In the genomic region with DNA sequence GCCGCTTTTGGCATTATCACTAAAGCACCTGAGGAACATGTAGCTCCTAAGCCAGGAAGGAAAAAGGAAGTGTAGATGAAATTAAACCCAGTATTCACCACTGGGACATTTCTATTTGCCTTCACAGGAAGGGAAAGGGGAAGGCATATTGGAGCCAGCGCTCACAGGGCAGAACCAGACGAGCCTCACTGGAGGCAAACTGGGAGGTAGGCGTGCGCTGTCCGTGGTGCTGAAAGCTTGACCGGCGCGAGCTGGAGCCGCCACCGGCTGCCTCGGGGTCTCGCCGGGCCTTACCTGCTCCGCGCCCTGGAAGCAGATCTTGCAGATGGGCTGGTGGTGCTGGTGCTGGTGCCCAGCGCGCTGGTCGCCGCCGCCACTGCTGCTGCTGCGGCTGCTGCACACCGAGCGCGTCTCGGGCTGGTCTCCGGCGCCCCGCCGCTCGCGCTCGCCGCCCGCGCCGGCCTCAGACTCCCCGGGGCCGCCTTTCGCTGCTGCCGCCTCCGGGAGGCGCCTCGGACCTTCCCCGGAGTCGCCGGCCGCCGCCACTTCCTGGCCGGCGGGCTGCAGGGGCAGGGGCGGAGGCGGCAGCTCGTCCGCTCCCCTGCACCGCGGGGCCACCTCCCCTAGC, we compare ENCODE assay signal across 1 cellular context.
A peak's percentile ranks its signal among the peaks of the same experiment; 100 is the strongest.
TF ChIP-seq lines count a peak whose summit lies in the region.

No MANE protein-coding gene starts in this region.

TF ChIP-seq in HepG2, 621 proteins besides CTCF, POLR2A, EP300 and RAD21 (continued from another document and continues in another):
- TF ChIP-seq, protein P1, sequence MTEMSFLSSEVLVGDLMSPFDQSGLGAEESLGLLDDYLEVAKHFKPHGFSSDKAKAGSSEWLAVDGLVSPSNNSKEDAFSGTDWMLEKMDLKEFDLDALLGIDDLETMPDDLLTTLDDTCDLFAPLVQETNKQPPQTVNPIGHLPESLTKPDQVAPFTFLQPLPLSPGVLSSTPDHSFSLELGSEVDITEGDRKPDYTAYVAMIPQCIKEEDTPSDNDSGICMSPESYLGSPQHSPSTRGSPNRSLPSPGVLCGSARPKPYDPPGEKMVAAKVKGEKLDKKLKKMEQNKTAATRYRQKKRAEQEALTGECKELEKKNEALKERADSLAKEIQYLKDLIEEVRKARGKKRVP (CRISPR knock-in tag; IDR thresholded peaks at IDR 0.05) = no peak
- no peak for TF ChIP-seq BCL6 (CRISPR knock-in tag; IDR thresholded peaks at IDR 0.05)
- no peak for TF ChIP-seq ZNF20 (CRISPR knock-in tag; IDR thresholded peaks at IDR 0.05)
- no peak for TF ChIP-seq SP1 (IDR thresholded peaks at IDR 0.05)
- no peak for TF ChIP-seq SP1 (CRISPR knock-in tag; IDR thresholded peaks at IDR 0.05)
- TF ChIP-seq, protein P2, sequence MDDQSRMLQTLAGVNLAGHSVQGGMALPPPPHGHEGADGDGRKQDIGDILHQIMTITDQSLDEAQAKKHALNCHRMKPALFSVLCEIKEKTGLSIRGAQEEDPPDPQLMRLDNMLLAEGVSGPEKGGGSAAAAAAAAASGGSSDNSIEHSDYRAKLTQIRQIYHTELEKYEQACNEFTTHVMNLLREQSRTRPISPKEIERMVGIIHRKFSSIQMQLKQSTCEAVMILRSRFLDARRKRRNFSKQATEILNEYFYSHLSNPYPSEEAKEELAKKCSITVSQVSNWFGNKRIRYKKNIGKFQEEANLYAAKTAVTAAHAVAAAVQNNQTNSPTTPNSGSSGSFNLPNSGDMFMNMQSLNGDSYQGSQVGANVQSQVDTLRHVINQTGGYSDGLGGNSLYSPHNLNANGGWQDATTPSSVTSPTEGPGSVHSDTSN (CRISPR knock-in tag; IDR thresholded peaks at IDR 0.05; ENCODE audit: borderline replicate concordance) = no peak
- TF ChIP-seq, protein P3, sequence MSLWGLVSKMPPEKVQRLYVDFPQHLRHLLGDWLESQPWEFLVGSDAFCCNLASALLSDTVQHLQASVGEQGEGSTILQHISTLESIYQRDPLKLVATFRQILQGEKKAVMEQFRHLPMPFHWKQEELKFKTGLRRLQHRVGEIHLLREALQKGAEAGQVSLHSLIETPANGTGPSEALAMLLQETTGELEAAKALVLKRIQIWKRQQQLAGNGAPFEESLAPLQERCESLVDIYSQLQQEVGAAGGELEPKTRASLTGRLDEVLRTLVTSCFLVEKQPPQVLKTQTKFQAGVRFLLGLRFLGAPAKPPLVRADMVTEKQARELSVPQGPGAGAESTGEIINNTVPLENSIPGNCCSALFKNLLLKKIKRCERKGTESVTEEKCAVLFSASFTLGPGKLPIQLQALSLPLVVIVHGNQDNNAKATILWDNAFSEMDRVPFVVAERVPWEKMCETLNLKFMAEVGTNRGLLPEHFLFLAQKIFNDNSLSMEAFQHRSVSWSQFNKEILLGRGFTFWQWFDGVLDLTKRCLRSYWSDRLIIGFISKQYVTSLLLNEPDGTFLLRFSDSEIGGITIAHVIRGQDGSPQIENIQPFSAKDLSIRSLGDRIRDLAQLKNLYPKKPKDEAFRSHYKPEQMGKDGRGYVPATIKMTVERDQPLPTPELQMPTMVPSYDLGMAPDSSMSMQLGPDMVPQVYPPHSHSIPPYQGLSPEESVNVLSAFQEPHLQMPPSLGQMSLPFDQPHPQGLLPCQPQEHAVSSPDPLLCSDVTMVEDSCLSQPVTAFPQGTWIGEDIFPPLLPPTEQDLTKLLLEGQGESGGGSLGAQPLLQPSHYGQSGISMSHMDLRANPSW (CRISPR knock-in tag; IDR thresholded peaks at IDR 0.05; ENCODE audit: borderline replicate concordance) = no peak
- TF ChIP-seq ZMYM4 (CRISPR knock-in tag; IDR thresholded peaks at IDR 0.05) = no peak
- no peak for TF ChIP-seq GZF1 (CRISPR knock-in tag; IDR thresholded peaks at IDR 0.05)
- no peak for TF ChIP-seq DPF2 (CRISPR knock-in tag; IDR thresholded peaks at IDR 0.05; ENCODE audit: borderline replicate concordance, low read depth)
- TF ChIP-seq RBFOX2 (IDR thresholded peaks at IDR 0.05; ENCODE audit: low read depth, low read length) = no peak
- TF ChIP-seq ZNF510 (CRISPR knock-in tag; IDR thresholded peaks at IDR 0.05; ENCODE audit: low read depth) = no peak
- no peak for TF ChIP-seq TCF7 (IDR thresholded peaks at IDR 0.05; ENCODE audit: low read depth)
- TF ChIP-seq IKZF4 (CRISPR knock-in tag; IDR thresholded peaks at IDR 0.05; ENCODE audit: borderline replicate concordance, low read depth, not compliant biosample characterization) = peak; percentile 45
- TF ChIP-seq ZNF10 (CRISPR knock-in tag; IDR thresholded peaks at IDR 0.05; ENCODE audit: borderline replicate concordance, low read depth) = no peak
- no peak for TF ChIP-seq SMYD3 (CRISPR knock-in tag; IDR thresholded peaks at IDR 0.05)
- TF ChIP-seq MTF2 (CRISPR knock-in tag; IDR thresholded peaks at IDR 0.05; ENCODE audit: borderline replicate concordance) = no peak
- TF ChIP-seq, protein P4, sequence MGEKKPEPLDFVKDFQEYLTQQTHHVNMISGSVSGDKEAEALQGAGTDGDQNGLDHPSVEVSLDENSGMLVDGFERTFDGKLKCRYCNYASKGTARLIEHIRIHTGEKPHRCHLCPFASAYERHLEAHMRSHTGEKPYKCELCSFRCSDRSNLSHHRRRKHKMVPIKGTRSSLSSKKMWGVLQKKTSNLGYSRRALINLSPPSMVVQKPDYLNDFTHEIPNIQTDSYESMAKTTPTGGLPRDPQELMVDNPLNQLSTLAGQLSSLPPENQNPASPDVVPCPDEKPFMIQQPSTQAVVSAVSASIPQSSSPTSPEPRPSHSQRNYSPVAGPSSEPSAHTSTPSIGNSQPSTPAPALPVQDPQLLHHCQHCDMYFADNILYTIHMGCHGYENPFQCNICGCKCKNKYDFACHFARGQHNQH (CRISPR knock-in tag; IDR thresholded peaks at IDR 0.05) = no peak
- TF ChIP-seq, protein P5, sequence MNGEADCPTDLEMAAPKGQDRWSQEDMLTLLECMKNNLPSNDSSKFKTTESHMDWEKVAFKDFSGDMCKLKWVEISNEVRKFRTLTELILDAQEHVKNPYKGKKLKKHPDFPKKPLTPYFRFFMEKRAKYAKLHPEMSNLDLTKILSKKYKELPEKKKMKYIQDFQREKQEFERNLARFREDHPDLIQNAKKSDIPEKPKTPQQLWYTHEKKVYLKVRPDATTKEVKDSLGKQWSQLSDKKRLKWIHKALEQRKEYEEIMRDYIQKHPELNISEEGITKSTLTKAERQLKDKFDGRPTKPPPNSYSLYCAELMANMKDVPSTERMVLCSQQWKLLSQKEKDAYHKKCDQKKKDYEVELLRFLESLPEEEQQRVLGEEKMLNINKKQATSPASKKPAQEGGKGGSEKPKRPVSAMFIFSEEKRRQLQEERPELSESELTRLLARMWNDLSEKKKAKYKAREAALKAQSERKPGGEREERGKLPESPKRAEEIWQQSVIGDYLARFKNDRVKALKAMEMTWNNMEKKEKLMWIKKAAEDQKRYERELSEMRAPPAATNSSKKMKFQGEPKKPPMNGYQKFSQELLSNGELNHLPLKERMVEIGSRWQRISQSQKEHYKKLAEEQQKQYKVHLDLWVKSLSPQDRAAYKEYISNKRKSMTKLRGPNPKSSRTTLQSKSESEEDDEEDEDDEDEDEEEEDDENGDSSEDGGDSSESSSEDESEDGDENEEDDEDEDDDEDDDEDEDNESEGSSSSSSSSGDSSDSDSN (CRISPR knock-in tag; IDR thresholded peaks at IDR 0.05) = no peak
- TF ChIP-seq MED8 (CRISPR knock-in tag; IDR thresholded peaks at IDR 0.05; ENCODE audit: insufficient replicate concordance) = no peak
- no peak for TF ChIP-seq NFE2 (CRISPR knock-in tag; IDR thresholded peaks at IDR 0.05)
- TF ChIP-seq, protein P6, sequence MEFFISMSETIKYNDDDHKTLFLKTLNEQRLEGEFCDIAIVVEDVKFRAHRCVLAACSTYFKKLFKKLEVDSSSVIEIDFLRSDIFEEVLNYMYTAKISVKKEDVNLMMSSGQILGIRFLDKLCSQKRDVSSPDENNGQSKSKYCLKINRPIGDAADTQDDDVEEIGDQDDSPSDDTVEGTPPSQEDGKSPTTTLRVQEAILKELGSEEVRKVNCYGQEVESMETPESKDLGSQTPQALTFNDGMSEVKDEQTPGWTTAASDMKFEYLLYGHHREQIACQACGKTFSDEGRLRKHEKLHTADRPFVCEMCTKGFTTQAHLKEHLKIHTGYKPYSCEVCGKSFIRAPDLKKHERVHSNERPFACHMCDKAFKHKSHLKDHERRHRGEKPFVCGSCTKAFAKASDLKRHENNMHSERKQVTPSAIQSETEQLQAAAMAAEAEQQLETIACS (CRISPR knock-in tag; IDR thresholded peaks at IDR 0.05) = no peak
- TF ChIP-seq PHF5A (CRISPR knock-in tag; IDR thresholded peaks at IDR 0.05; ENCODE audit: low read depth, unreplicated experiment) = no peak
- no peak for TF ChIP-seq ZNF83 (CRISPR knock-in tag; IDR thresholded peaks at IDR 0.05; ENCODE audit: borderline replicate concordance)
- TF ChIP-seq FOXA1 (IDR thresholded peaks at IDR 0.05) = no peak
- no peak for TF ChIP-seq FOXA1 (CRISPR knock-in tag; IDR thresholded peaks at IDR 0.05)
- TF ChIP-seq NR1H2 (CRISPR knock-in tag; IDR thresholded peaks at IDR 0.05; ENCODE audit: borderline replicate concordance, low read depth) = no peak
- TF ChIP-seq, protein P7, sequence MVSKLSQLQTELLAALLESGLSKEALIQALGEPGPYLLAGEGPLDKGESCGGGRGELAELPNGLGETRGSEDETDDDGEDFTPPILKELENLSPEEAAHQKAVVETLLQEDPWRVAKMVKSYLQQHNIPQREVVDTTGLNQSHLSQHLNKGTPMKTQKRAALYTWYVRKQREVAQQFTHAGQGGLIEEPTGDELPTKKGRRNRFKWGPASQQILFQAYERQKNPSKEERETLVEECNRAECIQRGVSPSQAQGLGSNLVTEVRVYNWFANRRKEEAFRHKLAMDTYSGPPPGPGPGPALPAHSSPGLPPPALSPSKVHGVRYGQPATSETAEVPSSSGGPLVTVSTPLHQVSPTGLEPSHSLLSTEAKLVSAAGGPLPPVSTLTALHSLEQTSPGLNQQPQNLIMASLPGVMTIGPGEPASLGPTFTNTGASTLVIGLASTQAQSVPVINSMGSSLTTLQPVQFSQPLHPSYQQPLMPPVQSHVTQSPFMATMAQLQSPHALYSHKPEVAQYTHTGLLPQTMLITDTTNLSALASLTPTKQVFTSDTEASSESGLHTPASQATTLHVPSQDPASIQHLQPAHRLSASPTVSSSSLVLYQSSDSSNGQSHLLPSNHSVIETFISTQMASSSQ (IDR thresholded peaks at IDR 0.05; ENCODE audit: low read depth) = no peak
- TF ChIP-seq, protein P7 (CRISPR knock-in tag; IDR thresholded peaks at IDR 0.05; ENCODE audit: borderline replicate concordance) = no peak
- TF ChIP-seq, protein P8, sequence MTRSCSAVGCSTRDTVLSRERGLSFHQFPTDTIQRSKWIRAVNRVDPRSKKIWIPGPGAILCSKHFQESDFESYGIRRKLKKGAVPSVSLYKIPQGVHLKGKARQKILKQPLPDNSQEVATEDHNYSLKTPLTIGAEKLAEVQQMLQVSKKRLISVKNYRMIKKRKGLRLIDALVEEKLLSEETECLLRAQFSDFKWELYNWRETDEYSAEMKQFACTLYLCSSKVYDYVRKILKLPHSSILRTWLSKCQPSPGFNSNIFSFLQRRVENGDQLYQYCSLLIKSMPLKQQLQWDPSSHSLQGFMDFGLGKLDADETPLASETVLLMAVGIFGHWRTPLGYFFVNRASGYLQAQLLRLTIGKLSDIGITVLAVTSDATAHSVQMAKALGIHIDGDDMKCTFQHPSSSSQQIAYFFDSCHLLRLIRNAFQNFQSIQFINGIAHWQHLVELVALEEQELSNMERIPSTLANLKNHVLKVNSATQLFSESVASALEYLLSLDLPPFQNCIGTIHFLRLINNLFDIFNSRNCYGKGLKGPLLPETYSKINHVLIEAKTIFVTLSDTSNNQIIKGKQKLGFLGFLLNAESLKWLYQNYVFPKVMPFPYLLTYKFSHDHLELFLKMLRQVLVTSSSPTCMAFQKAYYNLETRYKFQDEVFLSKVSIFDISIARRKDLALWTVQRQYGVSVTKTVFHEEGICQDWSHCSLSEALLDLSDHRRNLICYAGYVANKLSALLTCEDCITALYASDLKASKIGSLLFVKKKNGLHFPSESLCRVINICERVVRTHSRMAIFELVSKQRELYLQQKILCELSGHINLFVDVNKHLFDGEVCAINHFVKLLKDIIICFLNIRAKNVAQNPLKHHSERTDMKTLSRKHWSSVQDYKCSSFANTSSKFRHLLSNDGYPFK (CRISPR knock-in tag; IDR thresholded peaks at IDR 0.05; ENCODE audit: borderline replicate concordance) = no peak
- TF ChIP-seq, protein P9, sequence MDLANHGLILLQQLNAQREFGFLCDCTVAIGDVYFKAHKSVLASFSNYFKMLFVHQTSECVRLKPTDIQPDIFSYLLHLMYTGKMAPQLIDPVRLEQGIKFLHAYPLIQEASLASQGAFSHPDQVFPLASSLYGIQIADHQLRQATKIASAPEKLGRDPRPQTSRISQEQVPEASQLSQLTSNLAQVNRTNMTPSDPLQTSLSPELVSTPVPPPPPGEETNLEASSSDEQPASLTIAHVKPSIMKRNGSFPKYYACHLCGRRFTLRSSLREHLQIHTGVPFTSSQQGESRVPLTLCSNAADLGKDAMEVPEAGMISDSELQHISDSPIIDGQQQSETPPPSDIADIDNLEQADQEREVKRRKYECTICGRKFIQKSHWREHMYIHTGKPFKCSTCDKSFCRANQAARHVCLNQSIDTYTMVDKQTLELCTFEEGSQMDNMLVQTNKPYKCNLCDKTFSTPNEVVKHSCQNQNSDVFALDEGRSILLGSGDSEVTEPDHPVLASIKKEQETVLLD (CRISPR knock-in tag; IDR thresholded peaks at IDR 0.05; ENCODE audit: low read depth) = no peak
- TF ChIP-seq DMAP1 (CRISPR knock-in tag; IDR thresholded peaks at IDR 0.05) = no peak
- peak; percentile 37; the same call in 1 of the 2 replicates for TF ChIP-seq ARHGAP35 (CRISPR knock-in tag; IDR thresholded peaks at IDR 0.05; ENCODE audit: borderline replicate concordance)
- no peak for TF ChIP-seq KDM5A (IDR thresholded peaks at IDR 0.05; ENCODE audit: borderline replicate concordance, low read length)
- TF ChIP-seq, protein P10, sequence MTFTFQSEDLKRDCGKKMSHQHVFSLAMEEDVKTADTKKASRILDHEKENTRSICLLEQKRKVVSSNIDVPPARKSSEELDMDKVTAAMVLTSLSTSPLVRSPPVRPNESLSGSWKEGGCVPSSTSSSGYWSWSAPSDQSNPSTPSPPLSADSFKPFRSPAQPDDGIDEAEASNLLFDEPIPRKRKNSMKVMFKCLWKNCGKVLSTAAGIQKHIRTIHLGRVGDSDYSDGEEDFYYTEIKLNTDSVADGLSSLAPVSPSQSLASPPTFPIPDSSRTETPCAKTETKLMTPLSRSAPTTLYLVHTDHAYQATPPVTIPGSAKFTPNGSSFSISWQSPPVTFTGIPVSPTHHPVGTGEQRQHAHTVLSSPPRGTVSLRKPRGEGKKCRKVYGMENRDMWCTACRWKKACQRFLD (CRISPR knock-in tag; IDR thresholded peaks at IDR 0.05; ENCODE audit: borderline replicate concordance) = no peak
- no peak for TF ChIP-seq SAFB2 (CRISPR knock-in tag; IDR thresholded peaks at IDR 0.05; ENCODE audit: borderline replicate concordance, low read depth)
- TF ChIP-seq REL (CRISPR knock-in tag; conservative IDR thresholded peaks at IDR 0.05) = 0 out of 2 replicates have a peak, but pooled peaks have one; percentile 41
- 0 out of 2 replicates have a peak, but pooled peaks have one; percentile 48 for TF ChIP-seq CBX5 (CRISPR knock-in tag; IDR thresholded peaks at IDR 0.05; ENCODE audit: borderline replicate concordance)
- no peak for TF ChIP-seq KDM6A (CRISPR knock-in tag; IDR thresholded peaks at IDR 0.05; ENCODE audit: low read depth)
